In genomic region chr16:89453662-89454321, GRCh38 we compare ENCODE assay signal across 1 cellular context.
TF ChIP-seq lines count a peak whose summit lies in the region.

No MANE protein-coding gene starts in this region.

TF ChIP-seq in HepG2, 621 proteins besides CTCF, POLR2A, EP300 and RAD21 (continued from another document):
- TF ChIP-seq ZNF280B (CRISPR knock-in tag; IDR thresholded peaks at IDR 0.05; ENCODE audit: borderline replicate concordance) (0 out of 2 replicates have a peak, but pooled peaks have one; percentile 21), ZNF768 (CRISPR knock-in tag; IDR thresholded peaks at IDR 0.05) (no peak), ZBTB39 (CRISPR knock-in tag; IDR thresholded peaks at IDR 0.05) (no peak), REXO4 (CRISPR knock-in tag; IDR thresholded peaks at IDR 0.05; ENCODE audit: borderline replicate concordance) (0 out of 2 replicates have a peak, but pooled peaks have one; percentile 23), RBM22 (optimal IDR thresholded peaks at IDR 0.05; ENCODE audit: low read length) (peak; percentile 80)
